Comparison of ENCODE assay signal across 1 cellular context in genomic region chr7:101308245-101309085, GRCh38.
TF ChIP-seq lines count a peak whose summit lies in the region.

No MANE protein-coding gene starts in this region.

TF ChIP-seq in HepG2, 621 proteins besides CTCF, POLR2A, EP300 and RAD21 (continued from another document and continues in another):
- no peak for TF ChIP-seq PAXIP1 (CRISPR knock-in tag; conservative IDR thresholded peaks at IDR 0.05)
- no peak for TF ChIP-seq ZNF670 (CRISPR knock-in tag; IDR thresholded peaks at IDR 0.05; ENCODE audit: borderline replicate concordance)
- no peak for TF ChIP-seq MEF2D (CRISPR knock-in tag; IDR thresholded peaks at IDR 0.05)
- peak; percentile 84; the same call in 1 of the 2 replicates for TF ChIP-seq ZNF704 (CRISPR knock-in tag; IDR thresholded peaks at IDR 0.05; ENCODE audit: borderline replicate concordance)
- TF ChIP-seq ZNF512 (CRISPR knock-in tag; IDR thresholded peaks at IDR 0.05) = no peak
- peak; percentile 74 for TF ChIP-seq HNRNPLL (IDR thresholded peaks at IDR 0.05; ENCODE audit: low read depth, low read length, poor library complexity, severe bottlenecking)
- TF ChIP-seq ZNF709 (CRISPR knock-in tag; IDR thresholded peaks at IDR 0.05) = peak; percentile 13; the same call in 1 of the 2 replicates
- TF ChIP-seq ZBTB40 (IDR thresholded peaks at IDR 0.05) = no peak
- peak; percentile 48; the same call in 1 of the 2 replicates for TF ChIP-seq ZBTB40 (CRISPR knock-in tag; IDR thresholded peaks at IDR 0.05)
- no peak for TF ChIP-seq ZNF784 (CRISPR knock-in tag; IDR thresholded peaks at IDR 0.05; ENCODE audit: borderline replicate concordance)
- no peak for TF ChIP-seq HCFC1 (IDR thresholded peaks at IDR 0.05; ENCODE audit: low read depth, low read length)
- TF ChIP-seq ZNF75D (CRISPR knock-in tag; IDR thresholded peaks at IDR 0.05; ENCODE audit: borderline replicate concordance) = 0 out of 2 replicates have a peak, but pooled peaks have one; percentile 9
- TF ChIP-seq DPF2 (CRISPR knock-in tag; IDR thresholded peaks at IDR 0.05; ENCODE audit: borderline replicate concordance, low read depth) = no peak
- TF ChIP-seq PHF21A (CRISPR knock-in tag; IDR thresholded peaks at IDR 0.05) = 0 out of 2 replicates have a peak, but pooled peaks have one; percentile 9
- TF ChIP-seq MED1 (CRISPR knock-in tag; IDR thresholded peaks at IDR 0.05) = peak; percentile 44; the same call in 1 of the 2 replicates
- peak; percentile 76; the same call in 1 of the 2 replicates for TF ChIP-seq KAT7 (CRISPR knock-in tag; IDR thresholded peaks at IDR 0.05; ENCODE audit: borderline replicate concordance)
- no peak; the same call in 1 of the 2 replicates for TF ChIP-seq ZNF788 (CRISPR knock-in tag; IDR thresholded peaks at IDR 0.05; ENCODE audit: borderline replicate concordance)
- no peak for TF ChIP-seq MED8 (CRISPR knock-in tag; IDR thresholded peaks at IDR 0.05; ENCODE audit: insufficient replicate concordance)
- TF ChIP-seq AKNA (CRISPR knock-in tag; IDR thresholded peaks at IDR 0.05; ENCODE audit: borderline replicate concordance) = no peak
- no peak for TF ChIP-seq CREBL2 (CRISPR knock-in tag; IDR thresholded peaks at IDR 0.05; ENCODE audit: borderline replicate concordance)
- no peak for TF ChIP-seq ZNF672 (CRISPR knock-in tag; IDR thresholded peaks at IDR 0.05)
- TF ChIP-seq RCOR2 (CRISPR knock-in tag; IDR thresholded peaks at IDR 0.05) = no peak
- no peak for TF ChIP-seq RORA (CRISPR knock-in tag; IDR thresholded peaks at IDR 0.05)
- no peak for TF ChIP-seq RXRB (CRISPR knock-in tag; IDR thresholded peaks at IDR 0.05; ENCODE audit: borderline replicate concordance)
- no peak for TF ChIP-seq SCMH1 (CRISPR knock-in tag; IDR thresholded peaks at IDR 0.05; ENCODE audit: borderline replicate concordance)
- TF ChIP-seq FUBP1 (CRISPR knock-in tag; IDR thresholded peaks at IDR 0.05; ENCODE audit: borderline replicate concordance) = no peak
- TF ChIP-seq SIN3B (IDR thresholded peaks at IDR 0.05; ENCODE audit: low read length) = no peak
- no peak for TF ChIP-seq PCBP1 (IDR thresholded peaks at IDR 0.05; ENCODE audit: borderline replicate concordance, low read depth, low read length)
- TF ChIP-seq U2AF1 (optimal IDR thresholded peaks at IDR 0.05; ENCODE audit: low read depth, low read length) = no peak
- peak; percentile 69; the same call in 1 of the 2 replicates for TF ChIP-seq IRF9 (CRISPR knock-in tag; IDR thresholded peaks at IDR 0.05; ENCODE audit: borderline replicate concordance)
